ENCODE assay signal across 1 cellular context in genomic region chr20:3795511-3796468, GRCh38.
TF ChIP-seq lines count a peak whose summit lies in the region.

Gene CDC25B, plus strand, starts transcription at chr20:3796310. Its CDS starts 222 bp downstream, at chr20:3796532.

TF ChIP-seq in HEK293, 187 proteins besides CTCF, POLR2A, EP300 and RAD21 (continued from another document and continues in another):
- TF ChIP-seq PRDM4 (tag by site-specific recombination; IDR thresholded peaks at IDR 0.05) = 0 out of 2 replicates have a peak, but pooled peaks have one; percentile 40
- no peak for TF ChIP-seq ZNF280C (tag by site-specific recombination; IDR thresholded peaks at IDR 0.05)
- TF ChIP-seq ZNF280D (tag by site-specific recombination; IDR thresholded peaks at IDR 0.05) = 0 out of 2 replicates have a peak, but pooled peaks have one; percentile 69
- TF ChIP-seq GFI1B (tag by site-specific recombination; IDR thresholded peaks at IDR 0.05) = peak; percentile 11; the same call in 1 of the 2 replicates
- peak; percentile 74 for TF ChIP-seq ZXDB (tag by site-specific recombination; IDR thresholded peaks at IDR 0.05)
- TF ChIP-seq ZEB2 (tag by site-specific recombination; IDR thresholded peaks at IDR 0.05) = peak; percentile 65
- peak; percentile 34; the same call in 1 of the 2 replicates for TF ChIP-seq MZF1 (tag by site-specific recombination; IDR thresholded peaks at IDR 0.05; ENCODE audit: borderline replicate concordance)
- no peak; the same call in 1 of the 2 replicates for TF ChIP-seq ZBTB11 (tag by site-specific recombination; conservative IDR thresholded peaks at IDR 0.05; ENCODE audit: low read depth)
- peak; percentile 50; the same call in 1 of the 2 replicates for TF ChIP-seq ZNF2 (tag by site-specific recombination; IDR thresholded peaks at IDR 0.05)
- 0 out of 2 replicates have a peak, but pooled peaks have one; percentile 60 for TF ChIP-seq WT1 (tag by site-specific recombination; IDR thresholded peaks at IDR 0.05)
- TF ChIP-seq EGR2 (tag by site-specific recombination; IDR thresholded peaks at IDR 0.05; ENCODE audit: low read depth) = peak; percentile 77
- 0 out of 2 replicates have a peak, but pooled peaks have one; percentile 53 for TF ChIP-seq ZFP37 (tag by site-specific recombination; IDR thresholded peaks at IDR 0.05)
- peak; percentile 88 for TF ChIP-seq GLIS2 (tag by site-specific recombination; IDR thresholded peaks at IDR 0.05)
- no peak for TF ChIP-seq ZNF169 (tag by site-specific recombination; IDR thresholded peaks at IDR 0.05)
- no peak for TF ChIP-seq ZNF221 (tag by site-specific recombination; IDR thresholded peaks at IDR 0.05; ENCODE audit: borderline replicate concordance)
- TF ChIP-seq, protein P1, sequence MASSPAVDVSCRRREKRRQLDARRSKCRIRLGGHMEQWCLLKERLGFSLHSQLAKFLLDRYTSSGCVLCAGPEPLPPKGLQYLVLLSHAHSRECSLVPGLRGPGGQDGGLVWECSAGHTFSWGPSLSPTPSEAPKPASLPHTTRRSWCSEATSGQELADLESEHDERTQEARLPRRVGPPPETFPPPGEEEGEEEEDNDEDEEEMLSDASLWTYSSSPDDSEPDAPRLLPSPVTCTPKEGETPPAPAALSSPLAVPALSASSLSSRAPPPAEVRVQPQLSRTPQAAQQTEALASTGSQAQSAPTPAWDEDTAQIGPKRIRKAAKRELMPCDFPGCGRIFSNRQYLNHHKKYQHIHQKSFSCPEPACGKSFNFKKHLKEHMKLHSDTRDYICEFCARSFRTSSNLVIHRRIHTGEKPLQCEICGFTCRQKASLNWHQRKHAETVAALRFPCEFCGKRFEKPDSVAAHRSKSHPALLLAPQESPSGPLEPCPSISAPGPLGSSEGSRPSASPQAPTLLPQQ (tag by site-specific recombination; IDR thresholded peaks at IDR 0.05) = peak; percentile 49; the same call in 1 of the 2 replicates
- TF ChIP-seq ZNF19 (tag by site-specific recombination; IDR thresholded peaks at IDR 0.05; ENCODE audit: low read depth) = no peak
- TF ChIP-seq, protein P2, sequence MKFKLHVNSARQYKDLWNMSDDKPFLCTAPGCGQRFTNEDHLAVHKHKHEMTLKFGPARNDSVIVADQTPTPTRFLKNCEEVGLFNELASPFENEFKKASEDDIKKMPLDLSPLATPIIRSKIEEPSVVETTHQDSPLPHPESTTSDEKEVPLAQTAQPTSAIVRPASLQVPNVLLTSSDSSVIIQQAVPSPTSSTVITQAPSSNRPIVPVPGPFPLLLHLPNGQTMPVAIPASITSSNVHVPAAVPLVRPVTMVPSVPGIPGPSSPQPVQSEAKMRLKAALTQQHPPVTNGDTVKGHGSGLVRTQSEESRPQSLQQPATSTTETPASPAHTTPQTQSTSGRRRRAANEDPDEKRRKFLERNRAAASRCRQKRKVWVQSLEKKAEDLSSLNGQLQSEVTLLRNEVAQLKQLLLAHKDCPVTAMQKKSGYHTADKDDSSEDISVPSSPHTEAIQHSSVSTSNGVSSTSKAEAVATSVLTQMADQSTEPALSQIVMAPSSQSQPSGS (tag by site-specific recombination; IDR thresholded peaks at IDR 0.05; ENCODE audit: low read depth) = peak; percentile 49; the same call in 1 of the 2 replicates
- TF ChIP-seq ZNF366 (tag by site-specific recombination; conservative IDR thresholded peaks at IDR 0.05) = peak; percentile 42; the same call in 1 of the 2 replicates
- TF ChIP-seq ZNF426 (tag by site-specific recombination; IDR thresholded peaks at IDR 0.05) = no peak
- TF ChIP-seq ZNF16 (tag by site-specific recombination; IDR thresholded peaks at IDR 0.05; ENCODE audit: low read depth) = no peak
- peak; percentile 41; the same call in 1 of the 2 replicates for TF ChIP-seq INSM2 (tag by site-specific recombination; IDR thresholded peaks at IDR 0.05)
- TF ChIP-seq ZNF677 (tag by site-specific recombination; IDR thresholded peaks at IDR 0.05) = no peak
- TF ChIP-seq SP7 (tag by site-specific recombination; IDR thresholded peaks at IDR 0.05) = peak; percentile 73
- peak; percentile 35; the same call in 1 of the 2 replicates for TF ChIP-seq ZNF76 (tag by site-specific recombination; IDR thresholded peaks at IDR 0.05; ENCODE audit: borderline replicate concordance, low read depth)
- peak; percentile 51; the same call in 1 of the 2 replicates for TF ChIP-seq ZNF561 (tag by site-specific recombination; IDR thresholded peaks at IDR 0.05; ENCODE audit: borderline replicate concordance)
- peak; percentile 93 for TF ChIP-seq KLF10 (tag by site-specific recombination; IDR thresholded peaks at IDR 0.05)
- TF ChIP-seq ZIC2 (tag by site-specific recombination; IDR thresholded peaks at IDR 0.05) = peak; percentile 35; the same call in 1 of the 2 replicates
- peak; percentile 69 for TF ChIP-seq ZSCAN30 (tag by site-specific recombination; IDR thresholded peaks at IDR 0.05)
- TF ChIP-seq KLF8 (tag by site-specific recombination; IDR thresholded peaks at IDR 0.05) = peak; percentile 68
- peak; percentile 83 for TF ChIP-seq KLF1 (tag by site-specific recombination; IDR thresholded peaks at IDR 0.05)
- TF ChIP-seq KLF16 (tag by site-specific recombination; IDR thresholded peaks at IDR 0.05) = no peak
- TF ChIP-seq ZNF423 (tag by site-specific recombination; IDR thresholded peaks at IDR 0.05) = peak; percentile 95
- 0 out of 2 replicates have a peak, but pooled peaks have one; percentile 9 for TF ChIP-seq ZNF146 (tag by site-specific recombination; IDR thresholded peaks at IDR 0.05)
- TF ChIP-seq, protein P3, sequence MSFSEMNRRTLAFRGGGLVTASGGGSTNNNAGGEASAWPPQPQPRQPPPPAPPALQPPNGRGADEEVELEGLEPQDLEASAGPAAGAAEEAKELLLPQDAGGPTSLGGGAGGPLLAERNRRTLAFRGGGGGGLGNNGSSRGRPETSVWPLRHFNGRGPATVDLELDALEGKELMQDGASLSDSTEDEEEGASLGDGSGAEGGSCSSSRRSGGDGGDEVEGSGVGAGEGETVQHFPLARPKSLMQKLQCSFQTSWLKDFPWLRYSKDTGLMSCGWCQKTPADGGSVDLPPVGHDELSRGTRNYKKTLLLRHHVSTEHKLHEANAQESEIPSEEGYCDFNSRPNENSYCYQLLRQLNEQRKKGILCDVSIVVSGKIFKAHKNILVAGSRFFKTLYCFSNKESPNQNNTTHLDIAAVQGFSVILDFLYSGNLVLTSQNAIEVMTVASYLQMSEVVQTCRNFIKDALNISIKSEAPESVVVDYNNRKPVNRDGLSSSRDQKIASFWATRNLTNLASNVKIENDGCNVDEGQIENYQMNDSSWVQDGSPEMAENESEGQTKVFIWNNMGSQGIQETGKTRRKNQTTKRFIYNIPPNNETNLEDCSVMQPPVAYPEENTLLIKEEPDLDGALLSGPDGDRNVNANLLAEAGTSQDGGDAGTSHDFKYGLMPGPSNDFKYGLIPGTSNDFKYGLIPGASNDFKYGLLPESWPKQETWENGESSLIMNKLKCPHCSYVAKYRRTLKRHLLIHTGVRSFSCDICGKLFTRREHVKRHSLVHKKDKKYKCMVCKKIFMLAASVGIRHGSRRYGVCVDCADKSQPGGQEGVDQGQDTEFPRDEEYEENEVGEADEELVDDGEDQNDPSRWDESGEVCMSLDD (tag by site-specific recombination; IDR thresholded peaks at IDR 0.05) = peak; percentile 76
- peak; percentile 70 for TF ChIP-seq ZFHX2 (tag by site-specific recombination; conservative IDR thresholded peaks at IDR 0.05)
- peak; percentile 97 for TF ChIP-seq ZNF24 (tag by site-specific recombination; IDR thresholded peaks at IDR 0.05)
- TF ChIP-seq ZNF121 (tag by site-specific recombination; IDR thresholded peaks at IDR 0.05) = peak; percentile 63; the same call in 1 of the 2 replicates
- peak; percentile 85 for TF ChIP-seq SP2 (tag by site-specific recombination; IDR thresholded peaks at IDR 0.05)
